In the genomic region with DNA sequence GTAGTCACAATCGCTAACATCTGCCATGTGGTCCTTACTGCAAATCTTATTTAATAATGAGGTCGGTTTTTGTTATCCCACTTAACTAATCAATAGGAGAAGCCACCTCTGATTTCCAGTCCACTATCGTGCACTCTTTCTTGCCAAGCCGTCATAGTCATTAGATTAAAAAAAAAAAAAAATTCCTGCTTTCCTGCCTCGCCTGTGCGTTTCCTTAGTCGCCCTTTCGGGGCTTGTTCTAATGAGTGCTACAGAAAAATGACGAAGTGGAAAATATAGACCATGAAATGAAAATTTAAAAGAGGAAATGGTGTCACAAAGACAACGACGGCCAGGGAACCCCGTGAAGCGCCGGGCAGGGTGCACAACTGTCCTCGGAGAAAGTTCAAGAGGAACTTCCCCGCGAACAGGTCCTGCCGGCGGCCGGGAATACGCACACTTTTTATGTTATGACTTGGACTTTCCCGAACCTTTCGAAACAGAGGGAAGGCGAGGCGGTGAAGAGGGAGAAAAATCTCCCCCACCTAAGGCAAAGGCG, we compare ENCODE assay signal across 2 cellular contexts.
A peak's percentile ranks its signal among the peaks of the same experiment; 100 is the strongest.
TF ChIP-seq lines count a peak whose summit lies in the region.

No MANE protein-coding gene starts in this region.

TF ChIP-seq in A549, 52 proteins besides CTCF, POLR2A, EP300 and RAD21 (continued from another document):
- peak; percentile 61; the same call in 1 of the 2 replicates for TF ChIP-seq PHF8 (IDR thresholded peaks at IDR 0.05; ENCODE audit: borderline replicate concordance, low read depth)
TF ChIP-seq in A549: peak in this region for 2.

TF ChIP-seq in HepG2, 621 proteins besides CTCF, POLR2A, EP300 and RAD21 (continued from another document and continues in another):
- TF ChIP-seq, protein P1, sequence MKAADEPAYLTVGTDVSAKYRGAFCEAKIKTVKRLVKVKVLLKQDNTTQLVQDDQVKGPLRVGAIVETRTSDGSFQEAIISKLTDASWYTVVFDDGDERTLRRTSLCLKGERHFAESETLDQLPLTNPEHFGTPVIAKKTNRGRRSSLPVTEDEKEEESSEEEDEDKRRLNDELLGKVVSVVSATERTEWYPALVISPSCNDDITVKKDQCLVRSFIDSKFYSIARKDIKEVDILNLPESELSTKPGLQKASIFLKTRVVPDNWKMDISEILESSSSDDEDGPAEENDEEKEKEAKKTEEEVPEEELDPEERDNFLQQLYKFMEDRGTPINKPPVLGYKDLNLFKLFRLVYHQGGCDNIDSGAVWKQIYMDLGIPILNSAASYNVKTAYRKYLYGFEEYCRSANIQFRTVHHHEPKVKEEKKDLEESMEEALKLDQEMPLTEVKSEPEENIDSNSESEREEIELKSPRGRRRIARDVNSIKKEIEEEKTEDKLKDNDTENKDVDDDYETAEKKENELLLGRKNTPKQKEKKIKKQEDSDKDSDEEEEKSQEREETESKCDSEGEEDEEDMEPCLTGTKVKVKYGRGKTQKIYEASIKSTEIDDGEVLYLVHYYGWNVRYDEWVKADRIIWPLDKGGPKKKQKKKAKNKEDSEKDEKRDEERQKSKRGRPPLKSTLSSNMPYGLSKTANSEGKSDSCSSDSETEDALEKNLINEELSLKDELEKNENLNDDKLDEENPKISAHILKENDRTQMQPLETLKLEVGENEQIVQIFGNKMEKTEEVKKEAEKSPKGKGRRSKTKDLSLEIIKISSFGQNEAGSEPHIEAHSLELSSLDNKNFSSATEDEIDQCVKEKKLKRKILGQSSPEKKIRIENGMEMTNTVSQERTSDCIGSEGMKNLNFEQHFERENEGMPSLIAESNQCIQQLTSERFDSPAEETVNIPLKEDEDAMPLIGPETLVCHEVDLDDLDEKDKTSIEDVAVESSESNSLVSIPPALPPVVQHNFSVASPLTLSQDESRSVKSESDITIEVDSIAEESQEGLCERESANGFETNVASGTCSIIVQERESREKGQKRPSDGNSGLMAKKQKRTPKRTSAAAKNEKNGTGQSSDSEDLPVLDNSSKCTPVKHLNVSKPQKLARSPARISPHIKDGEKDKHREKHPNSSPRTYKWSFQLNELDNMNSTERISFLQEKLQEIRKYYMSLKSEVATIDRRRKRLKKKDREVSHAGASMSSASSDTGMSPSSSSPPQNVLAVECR (CRISPR knock-in tag; IDR thresholded peaks at IDR 0.05; ENCODE audit: borderline replicate concordance), result no peak
- TF ChIP-seq SNAI1 (CRISPR knock-in tag; IDR thresholded peaks at IDR 0.05; ENCODE audit: borderline replicate concordance), result no peak
- TF ChIP-seq RBM39 (IDR thresholded peaks at IDR 0.05; ENCODE audit: low read depth, low read length, poor library complexity, severe bottlenecking), result no peak
- 0 out of 2 replicates have a peak, but pooled peaks have one; percentile 1 for TF ChIP-seq ZNF230 (CRISPR knock-in tag; IDR thresholded peaks at IDR 0.05)
- TF ChIP-seq KLF9 (CRISPR knock-in tag; IDR thresholded peaks at IDR 0.05; ENCODE audit: low read depth), result no peak
- TF ChIP-seq, protein P2, sequence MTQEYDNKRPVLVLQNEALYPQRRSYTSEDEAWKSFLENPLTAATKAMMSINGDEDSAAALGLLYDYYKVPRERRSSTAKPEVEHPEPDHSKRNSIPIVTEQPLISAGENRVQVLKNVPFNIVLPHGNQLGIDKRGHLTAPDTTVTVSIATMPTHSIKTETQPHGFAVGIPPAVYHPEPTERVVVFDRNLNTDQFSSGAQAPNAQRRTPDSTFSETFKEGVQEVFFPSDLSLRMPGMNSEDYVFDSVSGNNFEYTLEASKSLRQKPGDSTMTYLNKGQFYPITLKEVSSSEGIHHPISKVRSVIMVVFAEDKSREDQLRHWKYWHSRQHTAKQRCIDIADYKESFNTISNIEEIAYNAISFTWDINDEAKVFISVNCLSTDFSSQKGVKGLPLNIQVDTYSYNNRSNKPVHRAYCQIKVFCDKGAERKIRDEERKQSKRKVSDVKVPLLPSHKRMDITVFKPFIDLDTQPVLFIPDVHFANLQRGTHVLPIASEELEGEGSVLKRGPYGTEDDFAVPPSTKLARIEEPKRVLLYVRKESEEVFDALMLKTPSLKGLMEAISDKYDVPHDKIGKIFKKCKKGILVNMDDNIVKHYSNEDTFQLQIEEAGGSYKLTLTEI (CRISPR knock-in tag; conservative IDR thresholded peaks at IDR 0.05), result no peak
- TF ChIP-seq GATA4 (IDR thresholded peaks at IDR 0.05; ENCODE audit: borderline replicate concordance, low read depth), result no peak
- no peak for TF ChIP-seq MTF2 (CRISPR knock-in tag; IDR thresholded peaks at IDR 0.05; ENCODE audit: borderline replicate concordance)
- TF ChIP-seq ZNF841 (CRISPR knock-in tag; IDR thresholded peaks at IDR 0.05; ENCODE audit: borderline replicate concordance), result no peak
- no peak for TF ChIP-seq MBD4 (IDR thresholded peaks at IDR 0.05; ENCODE audit: borderline replicate concordance, low read length)
- peak; percentile 44; the same call in 1 of the 2 replicates for TF ChIP-seq ISL2 (CRISPR knock-in tag; IDR thresholded peaks at IDR 0.05)
- TF ChIP-seq, protein P3, sequence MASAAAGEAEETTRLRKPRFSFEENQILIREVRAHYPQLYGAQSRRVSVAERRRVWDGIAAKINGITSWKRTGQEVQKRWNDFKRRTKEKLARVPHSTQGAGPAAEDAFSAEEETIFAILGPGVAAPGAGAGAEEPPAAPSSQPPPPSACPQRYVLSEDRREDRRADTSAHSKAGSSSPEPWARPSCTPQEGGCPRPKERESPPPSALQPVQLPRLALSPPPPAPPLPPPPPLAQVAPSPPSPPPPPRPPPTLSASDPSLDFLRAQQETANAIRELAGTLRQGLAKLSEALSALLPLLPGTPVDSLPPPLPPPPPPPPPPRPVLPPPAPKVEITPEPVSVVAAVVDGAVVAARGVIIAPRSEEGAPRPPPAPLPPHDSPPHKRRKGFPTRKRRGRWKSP (CRISPR knock-in tag; IDR thresholded peaks at IDR 0.05), result no peak
- no peak for TF ChIP-seq ZBTB7A (CRISPR knock-in tag; IDR thresholded peaks at IDR 0.05)
- no peak for TF ChIP-seq HCFC1 (IDR thresholded peaks at IDR 0.05; ENCODE audit: low read depth, low read length)
- TF ChIP-seq TOPORS (CRISPR knock-in tag; IDR thresholded peaks at IDR 0.05), result no peak
- no peak for TF ChIP-seq ZNF589 (CRISPR knock-in tag; conservative IDR thresholded peaks at IDR 0.05)
- TF ChIP-seq ESRRA (CRISPR knock-in tag; IDR thresholded peaks at IDR 0.05; ENCODE audit: low read depth), result 0 out of 2 replicates have a peak, but pooled peaks have one; percentile 14
- TF ChIP-seq IRX3 (CRISPR knock-in tag; IDR thresholded peaks at IDR 0.05; ENCODE audit: borderline replicate concordance, low read depth), result no peak
- TF ChIP-seq SP2 (CRISPR knock-in tag; IDR thresholded peaks at IDR 0.05), result no peak
- TF ChIP-seq MYNN (CRISPR knock-in tag; IDR thresholded peaks at IDR 0.05; ENCODE audit: low read depth), result no peak
- no peak for TF ChIP-seq MED1 (CRISPR knock-in tag; IDR thresholded peaks at IDR 0.05)
- no peak for TF ChIP-seq CBFB (CRISPR knock-in tag; IDR thresholded peaks at IDR 0.05)
- TF ChIP-seq POGZ (CRISPR knock-in tag; IDR thresholded peaks at IDR 0.05), result 0 out of 2 replicates have a peak, but pooled peaks have one; percentile 12
- no peak for TF ChIP-seq SIX4 (CRISPR knock-in tag; IDR thresholded peaks at IDR 0.05)
- no peak for TF ChIP-seq ZNF180 (CRISPR knock-in tag; IDR thresholded peaks at IDR 0.05; ENCODE audit: borderline replicate concordance, low read depth)
- TF ChIP-seq SUZ12 (IDR thresholded peaks at IDR 0.05; ENCODE audit: low read depth, low read length), result no peak
- TF ChIP-seq KLF15 (CRISPR knock-in tag; IDR thresholded peaks at IDR 0.05; ENCODE audit: borderline replicate concordance), result no peak
- TF ChIP-seq, protein P4, sequence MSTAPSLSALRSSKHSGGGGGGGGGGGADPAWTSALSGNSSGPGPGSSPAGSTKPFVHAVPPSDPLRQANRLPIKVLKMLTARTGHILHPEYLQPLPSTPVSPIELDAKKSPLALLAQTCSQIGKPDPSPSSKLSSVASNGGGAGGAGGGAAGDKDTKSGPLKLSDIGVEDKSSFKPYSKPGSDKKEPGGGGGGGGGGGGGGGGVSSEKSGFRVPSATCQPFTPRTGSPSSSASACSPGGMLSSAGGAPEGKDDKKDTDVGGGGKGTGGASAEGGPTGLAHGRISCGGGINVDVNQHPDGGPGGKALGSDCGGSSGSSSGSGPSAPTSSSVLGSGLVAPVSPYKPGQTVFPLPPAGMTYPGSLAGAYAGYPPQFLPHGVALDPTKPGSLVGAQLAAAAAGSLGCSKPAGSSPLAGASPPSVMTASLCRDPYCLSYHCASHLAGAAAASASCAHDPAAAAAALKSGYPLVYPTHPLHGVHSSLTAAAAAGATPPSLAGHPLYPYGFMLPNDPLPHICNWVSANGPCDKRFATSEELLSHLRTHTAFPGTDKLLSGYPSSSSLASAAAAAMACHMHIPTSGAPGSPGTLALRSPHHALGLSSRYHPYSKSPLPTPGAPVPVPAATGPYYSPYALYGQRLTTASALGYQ (CRISPR knock-in tag; IDR thresholded peaks at IDR 0.05), result no peak
- TF ChIP-seq TCF7 (IDR thresholded peaks at IDR 0.05; ENCODE audit: low read depth), result no peak
- TF ChIP-seq ZSCAN22 (CRISPR knock-in tag; IDR thresholded peaks at IDR 0.05), result 0 out of 2 replicates have a peak, but pooled peaks have one; percentile 25
- no peak for TF ChIP-seq ZNF451 (CRISPR knock-in tag; IDR thresholded peaks at IDR 0.05)
- TF ChIP-seq CREB1 (IDR thresholded peaks at IDR 0.05), result no peak
- no peak for TF ChIP-seq CREB1 (CRISPR knock-in tag; IDR thresholded peaks at IDR 0.05)
- TF ChIP-seq KLF6 (CRISPR knock-in tag; IDR thresholded peaks at IDR 0.05), result no peak; the same call in 1 of the 2 replicates
- TF ChIP-seq, protein P5, sequence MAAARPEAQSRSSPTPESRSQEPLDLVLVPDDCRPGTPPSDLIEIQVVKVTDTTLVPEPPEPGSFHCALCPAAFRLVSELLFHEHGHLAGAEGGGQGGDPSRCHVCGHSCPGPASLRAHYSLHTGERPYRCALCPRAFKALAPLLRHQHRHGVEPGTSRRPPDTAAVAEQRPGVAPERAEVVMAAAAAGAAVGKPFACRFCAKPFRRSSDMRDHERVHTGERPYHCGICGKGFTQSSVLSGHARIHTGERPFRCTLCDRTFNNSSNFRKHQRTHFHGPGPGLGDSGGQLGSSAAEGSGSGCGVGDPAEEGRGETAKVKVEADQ (CRISPR knock-in tag; IDR thresholded peaks at IDR 0.05; ENCODE audit: borderline replicate concordance), result no peak
- TF ChIP-seq ATF1 (CRISPR knock-in tag; IDR thresholded peaks at IDR 0.05), result no peak
- no peak for TF ChIP-seq ERF (CRISPR knock-in tag; IDR thresholded peaks at IDR 0.05)
- no peak for TF ChIP-seq AHR (CRISPR knock-in tag; IDR thresholded peaks at IDR 0.05)
- peak; percentile 42; the same call in 1 of the 2 replicates for TF ChIP-seq KDM2A (CRISPR knock-in tag; IDR thresholded peaks at IDR 0.05; ENCODE audit: borderline replicate concordance, low read depth)
- TF ChIP-seq ZNF543 (CRISPR knock-in tag; IDR thresholded peaks at IDR 0.05), result no peak
- no peak for TF ChIP-seq PHB2 (IDR thresholded peaks at IDR 0.05; ENCODE audit: partially characterized antibody)
- no peak for TF ChIP-seq SCMH1 (CRISPR knock-in tag; IDR thresholded peaks at IDR 0.05; ENCODE audit: borderline replicate concordance)
- no peak for TF ChIP-seq SP5 (CRISPR knock-in tag; IDR thresholded peaks at IDR 0.05; ENCODE audit: borderline replicate concordance, low read depth)
- TF ChIP-seq, protein P6, sequence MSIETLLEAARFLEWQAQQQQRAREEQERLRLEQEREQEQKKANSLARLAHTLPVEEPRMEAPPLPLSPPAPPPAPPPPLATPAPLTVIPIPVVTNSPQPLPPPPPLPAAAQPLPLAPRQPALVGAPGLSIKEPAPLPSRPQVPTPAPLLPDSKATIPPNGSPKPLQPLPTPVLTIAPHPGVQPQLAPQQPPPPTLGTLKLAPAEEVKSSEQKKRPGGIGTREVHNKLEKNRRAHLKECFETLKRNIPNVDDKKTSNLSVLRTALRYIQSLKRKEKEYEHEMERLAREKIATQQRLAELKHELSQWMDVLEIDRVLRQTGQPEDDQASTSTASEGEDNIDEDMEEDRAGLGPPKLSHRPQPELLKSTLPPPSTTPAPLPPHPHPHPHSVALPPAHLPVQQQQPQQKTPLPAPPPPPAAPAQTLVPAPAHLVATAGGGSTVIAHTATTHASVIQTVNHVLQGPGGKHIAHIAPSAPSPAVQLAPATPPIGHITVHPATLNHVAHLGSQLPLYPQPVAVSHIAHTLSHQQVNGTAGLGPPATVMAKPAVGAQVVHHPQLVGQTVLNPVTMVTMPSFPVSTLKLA (IDR thresholded peaks at IDR 0.05), result no peak
- TF ChIP-seq MEIS1 (CRISPR knock-in tag; IDR thresholded peaks at IDR 0.05; ENCODE audit: borderline replicate concordance), result no peak
- no peak for TF ChIP-seq ZNF766 (CRISPR knock-in tag; IDR thresholded peaks at IDR 0.05; ENCODE audit: borderline replicate concordance)
- TF ChIP-seq, protein P7, sequence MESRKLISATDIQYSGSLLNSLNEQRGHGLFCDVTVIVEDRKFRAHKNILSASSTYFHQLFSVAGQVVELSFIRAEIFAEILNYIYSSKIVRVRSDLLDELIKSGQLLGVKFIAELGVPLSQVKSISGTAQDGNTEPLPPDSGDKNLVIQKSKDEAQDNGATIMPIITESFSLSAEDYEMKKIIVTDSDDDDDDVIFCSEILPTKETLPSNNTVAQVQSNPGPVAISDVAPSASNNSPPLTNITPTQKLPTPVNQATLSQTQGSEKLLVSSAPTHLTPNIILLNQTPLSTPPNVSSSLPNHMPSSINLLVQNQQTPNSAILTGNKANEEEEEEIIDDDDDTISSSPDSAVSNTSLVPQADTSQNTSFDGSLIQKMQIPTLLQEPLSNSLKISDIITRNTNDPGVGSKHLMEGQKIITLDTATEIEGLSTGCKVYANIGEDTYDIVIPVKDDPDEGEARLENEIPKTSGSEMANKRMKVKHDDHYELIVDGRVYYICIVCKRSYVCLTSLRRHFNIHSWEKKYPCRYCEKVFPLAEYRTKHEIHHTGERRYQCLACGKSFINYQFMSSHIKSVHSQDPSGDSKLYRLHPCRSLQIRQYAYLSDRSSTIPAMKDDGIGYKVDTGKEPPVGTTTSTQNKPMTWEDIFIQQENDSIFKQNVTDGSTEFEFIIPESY (CRISPR knock-in tag; IDR thresholded peaks at IDR 0.05), result no peak
- no peak for TF ChIP-seq PPARG (CRISPR knock-in tag; conservative IDR thresholded peaks at IDR 0.05)
- TF ChIP-seq ZNF10 (CRISPR knock-in tag; IDR thresholded peaks at IDR 0.05; ENCODE audit: borderline replicate concordance, low read depth), result no peak
- no peak for TF ChIP-seq ZNF33A (CRISPR knock-in tag; IDR thresholded peaks at IDR 0.05; ENCODE audit: borderline replicate concordance)
- TF ChIP-seq, protein P8, sequence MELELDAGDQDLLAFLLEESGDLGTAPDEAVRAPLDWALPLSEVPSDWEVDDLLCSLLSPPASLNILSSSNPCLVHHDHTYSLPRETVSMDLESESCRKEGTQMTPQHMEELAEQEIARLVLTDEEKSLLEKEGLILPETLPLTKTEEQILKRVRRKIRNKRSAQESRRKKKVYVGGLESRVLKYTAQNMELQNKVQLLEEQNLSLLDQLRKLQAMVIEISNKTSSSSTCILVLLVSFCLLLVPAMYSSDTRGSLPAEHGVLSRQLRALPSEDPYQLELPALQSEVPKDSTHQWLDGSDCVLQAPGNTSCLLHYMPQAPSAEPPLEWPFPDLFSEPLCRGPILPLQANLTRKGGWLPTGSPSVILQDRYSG (CRISPR knock-in tag; IDR thresholded peaks at IDR 0.05), result peak; percentile 11; the same call in 1 of the 2 replicates
- no peak for TF ChIP-seq SOX6 (IDR thresholded peaks at IDR 0.05)
- 0 out of 2 replicates have a peak, but pooled peaks have one; percentile 21 for TF ChIP-seq SOX6 (CRISPR knock-in tag; IDR thresholded peaks at IDR 0.05)
- 0 out of 2 replicates have a peak, but pooled peaks have one; percentile 4 for TF ChIP-seq THAP11 (CRISPR knock-in tag; IDR thresholded peaks at IDR 0.05)
- TF ChIP-seq IKZF1 (IDR thresholded peaks at IDR 0.05), result no peak
- no peak for TF ChIP-seq NFATC3 (CRISPR knock-in tag; IDR thresholded peaks at IDR 0.05)
- TF ChIP-seq FOXA3 (CRISPR knock-in tag; IDR thresholded peaks at IDR 0.05), result no peak
- no peak for TF ChIP-seq ARID2 (CRISPR knock-in tag; IDR thresholded peaks at IDR 0.05; ENCODE audit: borderline replicate concordance)
- no peak for TF ChIP-seq ZBTB1 (CRISPR knock-in tag; IDR thresholded peaks at IDR 0.05; ENCODE audit: borderline replicate concordance)
